ENCODE assay signal across 18 cellular contexts in the genomic region with DNA sequence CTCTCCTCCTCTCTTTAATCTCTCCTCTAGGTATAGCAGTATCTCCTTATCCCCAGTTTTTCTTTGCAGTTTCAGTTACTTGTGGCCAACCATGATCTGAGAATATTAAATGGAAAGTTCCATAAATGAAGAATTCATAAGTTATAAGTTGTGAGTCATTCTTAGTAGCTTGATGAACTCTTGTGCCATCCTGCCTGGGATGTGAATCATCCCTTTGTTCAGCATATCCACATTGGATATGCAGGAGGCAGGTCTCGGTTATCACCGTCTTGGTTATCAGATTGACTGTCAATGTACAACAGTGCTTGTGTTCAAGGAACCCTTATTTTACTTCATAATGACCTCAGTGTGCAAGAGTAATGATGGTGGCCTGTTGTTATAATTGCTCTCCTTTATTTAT.
A peak's percentile ranks its signal among the peaks of the same experiment; 100 is the strongest.
DNase-seq lines count a peak whose midpoint lies in the region; ATAC-seq and TF ChIP-seq lines count a peak whose summit lies in the region.
"Had no signal": no experiment of that assay in that cellular context is flagged by ENCODE, and none has a peak within 500 bp of the region (broad histone marks: within the 10 kb centered on the region; RNA-seq: fewer than 3 reads in every experiment).

No MANE protein-coding gene starts in this region.

- H3K27me3 ChIP-seq in adrenal gland (no peaks in the 10 kb centered on the region), psoas muscle (ENCODE audit: insufficient read depth in 3 of 3, low read length in 2 of 3) (no peaks in the 10 kb centered on the region)
- H3K27me3 ChIP-seq: body of pancreas, Peyer's patch, spleen had no signal

- ATAC-seq in psoas muscle (no peak), GM19463 (IDR thresholded peaks at IDR 0.05; ENCODE audit: unreplicated experiment) (no peak)
- ATAC-seq: activated CD8-positive, alpha-beta memory T cell treated with anti-CD3 and anti-CD28 coated beads, Interleukin-2, amount 10 ng/mL, durations not matched to agents 7 days and 5 days; body of pancreas; stimulated activated naive CD8-positive, alpha-beta T cell treated with anti-CD3 and anti-CD28 coated beads, Interleukin-15, Interleukin-2, amounts not matched to agents 100 U/mL and 50 U/mL, for 24 hours had no signal

- 46 to 66% (median 51%) methylated on average over 2 of the region's 2 CpGs for WGBS in adrenal gland, 4 donors
- WGBS in psoas muscle, 3 donors = 90 to 97% (median 97%) methylated on average over 2 of the region's 2 CpGs

- H3K9me3 Mint-ChIP-seq in HFFc6 = no peaks in the 10 kb centered on the region

- no peak for TF ChIP-seq CTCF in HFFc6 (IDR thresholded peaks at IDR 0.05)
- no peak for TF ChIP-seq CTCF in adrenal gland (IDR thresholded peaks at IDR 0.05)
- TF ChIP-seq CTCF in foreskin fibroblast (IDR thresholded peaks at IDR 0.05; ENCODE audit: low read depth, low read length) = no peak
- TF ChIP-seq CTCF in psoas muscle (IDR thresholded peaks at IDR 0.05) = no peak

- H3K4me1 Mint-ChIP-seq in HFFc6 (ENCODE audit: low read depth) = peaks cover 12% of the 10 kb centered on the region
- H3K4me1 Mint-ChIP-seq: activated CD8-positive, alpha-beta memory T cell treated with anti-CD3 and anti-CD28 coated beads, Interleukin-2, amount 10 ng/mL, durations not matched to agents 7 days and 5 days; CD8-positive, alpha-beta memory T cell had no signal

- intact Hi-C loops in adrenal gland (cut with DNase I) = no loop called here
- intact Hi-C loops in psoas muscle (cut with DNase I) = no loop called here

- H3K4me1 ChIP-seq in adrenal gland (replicated peaks in 1 of 2) (no peaks in the 10 kb centered on the region), psoas muscle (no peaks in the 10 kb centered on the region)
- H3K4me1 ChIP-seq: body of pancreas, Peyer's patch, spleen had no signal

- H3K27ac ChIP-seq in adrenal gland = no peak overlapping the region
- H3K27ac ChIP-seq in psoas muscle = no peak overlapping the region
- H3K27ac ChIP-seq: body of pancreas, Peyer's patch, spleen had no signal

- TF ChIP-seq POLR2A in adrenal gland (IDR thresholded peaks at IDR 0.05) = no peak

- no peak overlapping the region for H3K4me3 Mint-ChIP-seq in HFFc6
- H3K4me3 Mint-ChIP-seq: activated CD8-positive, alpha-beta memory T cell treated with anti-CD3 and anti-CD28 coated beads, Interleukin-2, amount 10 ng/mL, durations not matched to agents 7 days and 5 days; CD8-positive, alpha-beta memory T cell; T-helper 1 cell treated with Interleukin-12 subunit alpha and Interleukin-12 subunit beta and Interleukin-4 antibody, amounts not matched to agents 30 μg/mL and 1 μg/mL, for 36 hours had no signal

- peak; percentile 33 for DNase-seq in HFFc6
- DNase-seq in adrenal gland = peak in 5 of 7 donors; percentile 19 to 44 (median 28)
- DNase-seq in foreskin fibroblast = peak; percentile 47 to 74
- DNase-seq in superior temporal gyrus (ENCODE audit: extremely low spot score) = no peak
- no peak for DNase-seq in NCI-H1048 (lab: John Stamatoyannopoulos, UW)
- no peak for DNase-seq in psoas muscle
- DNase-seq: activated CD4-positive, CD25-positive, alpha-beta regulatory T cell; activated CD8-positive, alpha-beta memory T cell treated with anti-CD3 and anti-CD28 coated beads, Interleukin-2, amount 10 ng/mL, durations not matched to agents 7 days and 5 days; activated naive CD4-positive, alpha-beta T cell; body of pancreas; CD8-positive, alpha-beta memory T cell; NCI-H2029 treated with DMSO at 0.1 percent for 48 hours; NCI-H748 treated with DMSO at 0.1 percent for 48 hours; spleen; stimulated activated naive CD8-positive, alpha-beta T cell treated with anti-CD3 and anti-CD28 coated beads, Interleukin-15, Interleukin-2, amounts not matched to agents 100 U/mL and 50 U/mL, for 24 hours had no signal

- H3K4me3 ChIP-seq in adrenal gland (no peak overlapping the region), foreskin fibroblast (ENCODE audit: low read depth in 1 of 2, low read length in 2 of 2) (no peak overlapping the region), psoas muscle (no peak overlapping the region)
- H3K4me3 ChIP-seq: body of pancreas, Peyer's patch, spleen had no signal

- H3K36me3 ChIP-seq in adrenal gland (replicated peaks in 1 of 2) = no peaks in the 10 kb centered on the region
- no peaks in the 10 kb centered on the region for H3K36me3 ChIP-seq in psoas muscle (ENCODE audit: insufficient read depth in 1 of 2, low read depth in 1 of 2)

- peaks cover 6% of the 10 kb centered on the region; the same call in 1 of the 2 replicates for H3K36me3 Mint-ChIP-seq in HFFc6 (ENCODE audit: low read depth)
- H3K36me3 Mint-ChIP-seq: activated CD8-positive, alpha-beta memory T cell treated with anti-CD3 and anti-CD28 coated beads, Interleukin-2, amount 10 ng/mL, durations not matched to agents 7 days and 5 days had no signal

- H3K27me3 Mint-ChIP-seq in HFFc6 (ENCODE audit: insufficient read depth) = no peaks in the 10 kb centered on the region; the same call in 1 of the 2 replicates
- H3K27me3 Mint-ChIP-seq: activated CD8-positive, alpha-beta memory T cell treated with anti-CD3 and anti-CD28 coated beads, Interleukin-2, amount 10 ng/mL, durations not matched to agents 7 days and 5 days; CD8-positive, alpha-beta memory T cell had no signal

- no peaks in the 10 kb centered on the region for H3K9me3 ChIP-seq in adrenal gland (replicated peaks in 1 of 3)
- H3K9me3 ChIP-seq in psoas muscle = no peaks in the 10 kb centered on the region
- H3K9me3 ChIP-seq: body of pancreas, Peyer's patch had no signal

- H3K27ac Mint-ChIP-seq in HFFc6 = peak overlapping the region; percentile 30; the same call in 1 of the 2 replicates
- H3K27ac Mint-ChIP-seq: activated CD8-positive, alpha-beta memory T cell treated with anti-CD3 and anti-CD28 coated beads, Interleukin-2, amount 10 ng/mL, durations not matched to agents 7 days and 5 days; T-helper 1 cell treated with Interleukin-12 subunit alpha and Interleukin-12 subunit beta and Interleukin-4 antibody, amounts not matched to agents 30 μg/mL and 1 μg/mL, for 36 hours had no signal

Comparison
In these comparisons a context has a peak if more than half of its experiments do, and no peak if none do; other contexts are left out.
1. DNase-seq: peak in HFFc6 (single experiment), adrenal gland (5 of 7) and foreskin fibroblast (2 of 2); none in superior temporal gyrus (single experiment), NCI-H1048 (single experiment) and psoas muscle (0 of 2).